16 cellular contexts compared by ENCODE assay signal in genomic region chr1:190578531-190578930, GRCh38.
A peak's percentile ranks its signal among the peaks of the same experiment; 100 is the strongest.
DNase-seq lines count a peak whose midpoint lies in the region; ATAC-seq, FAIRE-seq and TF ChIP-seq lines count a peak whose summit lies in the region.
"Had no signal": no experiment of that assay in that cellular context is flagged by ENCODE, and none has a peak within 500 bp of the region (broad histone marks: within the 10 kb centered on the region; RNA-seq: fewer than 3 reads in every experiment).

No MANE protein-coding gene starts in this region.

- H3K79me1 ChIP-seq in mesenchymal stem cell (replicated peaks; ENCODE audit: low read length, poor library complexity, severe bottlenecking), result no peaks in the 10 kb centered on the region

- H4K8ac ChIP-seq in mesenchymal stem cell (ENCODE audit: low read length), result no peak overlapping the region

- no peak overlapping the region for H4K91ac ChIP-seq in mesenchymal stem cell (ENCODE audit: low read length)

- no peak for TF ChIP-seq CTCF in D721Med (IDR thresholded peaks at IDR 0.05; ENCODE audit: insufficient read depth, missing control alignments)
- TF ChIP-seq CTCF in brain (conservative IDR thresholded peaks at IDR 0.05), result no peak

- no peak overlapping the region for H2BK15ac ChIP-seq in mesenchymal stem cell (ENCODE audit: low read depth, poor library complexity, severe bottlenecking)

- H3K4ac ChIP-seq in mesenchymal stem cell (ENCODE audit: low read depth in 1 of 2, low read length in 2 of 2), result no peak overlapping the region

- no peaks in the 10 kb centered on the region for H3K27me3 ChIP-seq in mesenchymal stem cell (ENCODE audit: control insufficient read depth in 1 of 2, insufficient read depth in 1 of 2, low read length in 2 of 2)
- H3K27me3 ChIP-seq: SJCRH30 had no signal

- no peak overlapping the region for H2BK120ac ChIP-seq in mesenchymal stem cell (ENCODE audit: low read depth, low read length)

- no peak overlapping the region for H3K27ac ChIP-seq in mesenchymal stem cell (ENCODE audit: low read length, poor library complexity, severe bottlenecking)
- H3K27ac ChIP-seq: SJCRH30 had no signal

- no peaks in the 10 kb centered on the region for H3K9me3 ChIP-seq in mesenchymal stem cell (ENCODE audit: control insufficient read depth, low read length)
- H3K9me3 ChIP-seq: Caco-2, SJCRH30 had no signal

- H3K4me3 ChIP-seq in mesenchymal stem cell (ENCODE audit: insufficient read depth in 1 of 2, low read depth in 1 of 2, low read length in 2 of 2), result peak overlapping the region in 1 of 2 experiments; percentile 32
- H3K4me3 ChIP-seq: SJCRH30 had no signal

- peak; percentile 38 for FAIRE-seq in D721Med (lab: Jason Lieb, UNC)
- FAIRE-seq: HepG2 had no signal

- no peak overlapping the region for H2AFZ ChIP-seq in mesenchymal stem cell (ENCODE audit: low read depth, low read length)

- no peak overlapping the region for H3K18ac ChIP-seq in mesenchymal stem cell (ENCODE audit: low read depth in 1 of 2, low read length in 2 of 2)

- WGBS in mesenchymal stem cell, result 87% methylated on average over 3 of the region's 6 CpGs

- H2BK5ac ChIP-seq in mesenchymal stem cell (ENCODE audit: low read depth, low read length, poor library complexity, severe bottlenecking), result no peak overlapping the region

- H2BK12ac ChIP-seq in mesenchymal stem cell (ENCODE audit: low read length in 2 of 2), result no peak overlapping the region

- H3K23ac ChIP-seq in mesenchymal stem cell (ENCODE audit: low read length in 2 of 2), result no peak overlapping the region

- no peak overlapping the region for H3K14ac ChIP-seq in mesenchymal stem cell (ENCODE audit: low read length in 2 of 2)

- DNase-seq in D721Med (ENCODE audit: insufficient read length, low spot score), result no peak
- peak; percentile 13 for DNase-seq in NCI-H524 treated with DMSO at 0.1 percent for 48 hours (lab: John Stamatoyannopoulos, UW)
- DNase-seq in mesenchymal stem cell, result no peak
- no peak for DNase-seq in GM19240 (ENCODE audit: insufficient read length, low spot score)
- no peak for DNase-seq in HPDE6-E6E7 (ENCODE audit: extremely low spot score)
- no peak for DNase-seq in GF-D8 (lab: John Stamatoyannopoulos, UW)
- DNase-seq: Caco-2; CD4-positive, alpha-beta T cell; KG1; NCI-H1417; NCI-H187; SJCRH30 had no signal

- no peaks in the 10 kb centered on the region for H3K27me3 Mint-ChIP-seq in brain
- H3K27me3 Mint-ChIP-seq: CD4-positive, alpha-beta T cell had no signal

- no peaks in the 10 kb centered on the region for H3K4me1 ChIP-seq in mesenchymal stem cell (ENCODE audit: control insufficient read depth, insufficient read depth, low read depth, low read length)
- H3K4me1 ChIP-seq: Caco-2, SJCRH30 had no signal

- ATAC-seq in HG02885 (IDR thresholded peaks at IDR 0.05; ENCODE audit: poor library complexity, unreplicated experiment), result no peak
- ATAC-seq: HepG2, Panc1 had no signal

- H3K9ac ChIP-seq in mesenchymal stem cell (ENCODE audit: low read length), result peak overlapping the region; percentile 51

- H2AK5ac ChIP-seq in mesenchymal stem cell (ENCODE audit: low read length, severe bottlenecking), result no peak overlapping the region

- no peak overlapping the region for H3K4me2 ChIP-seq in mesenchymal stem cell (ENCODE audit: low read length, poor library complexity, severe bottlenecking)

- H3K27ac Mint-ChIP-seq in brain, result peak overlapping the region in 3 of 5 experiments; percentile 5 to 57 (median 22)
- H3K27ac Mint-ChIP-seq: CD4-positive, alpha-beta T cell had no signal

- H3K9me3 Mint-ChIP-seq in brain, result peaks cover 0 to 5% (median 0%) of the 10 kb centered on the region in 5 experiments

- H3K36me3 Mint-ChIP-seq in brain, result no peaks in the 10 kb centered on the region

- no peaks in the 10 kb centered on the region for H3K36me3 ChIP-seq in mesenchymal stem cell (ENCODE audit: control insufficient read depth in 1 of 2, insufficient read depth in 2 of 2, low read depth in 1 of 2, low read length in 2 of 2)
- H3K36me3 ChIP-seq: SJCRH30 had no signal

- peak overlapping the region in 2 of 5 experiments; percentile 0 to 8 for H3K4me3 Mint-ChIP-seq in brain
- H3K4me3 Mint-ChIP-seq: CD4-positive, alpha-beta T cell had no signal

- H3K4me1 Mint-ChIP-seq in brain, result peaks cover 7% of the 10 kb centered on the region
